8 cellular contexts compared by ENCODE assay signal in genomic region chr20:2742934-2743559, GRCh38. TPM values are rescaled to one million over a fixed set of nuclear protein-coding genes. Genes with fewer than 3 reads are reported as not detected.
A peak's percentile ranks its signal among the peaks of the same experiment; 100 is the strongest.
DNase-seq lines count a peak whose midpoint lies in the region; ATAC-seq and TF ChIP-seq lines count a peak whose summit lies in the region.

No MANE protein-coding gene starts in this region.

- H3F3A ChIP-seq in GM23338 (replicated peaks; ENCODE audit: low read depth): no peaks in the 10 kb centered on the region

- H3K27ac ChIP-seq in GM23338 (ENCODE audit: low read depth): no peak overlapping the region

- no peak overlapping the region for H2AFZ ChIP-seq in GM23338

- no peaks in the 10 kb centered on the region for H3K79me2 ChIP-seq in GM23338 (replicated peaks; ENCODE audit: insufficient read depth)

- peaks cover 17% of the 10 kb centered on the region for H3K4me1 ChIP-seq in GM23338 (ENCODE audit: insufficient read depth)

- H3K4me1 Mint-ChIP-seq in GM23338: peaks cover 22% of the 10 kb centered on the region

- H3K4me3 Mint-ChIP-seq in GM23338: no peak overlapping the region

- no peaks in the 10 kb centered on the region for H3K9me2 ChIP-seq in GM23338 (ENCODE audit: insufficient read depth)

- no peaks in the 10 kb centered on the region for H3K36me3 ChIP-seq in GM23338 (ENCODE audit: insufficient read depth)

- peak; percentile 42 to 56 for DNase-seq in AML-193 (lab: John Stamatoyannopoulos, UW)
- DNase-seq in GM23338 (ENCODE audit: low spot score): peak; percentile 90
- DNase-seq in NCI-H446 (lab: John Stamatoyannopoulos, UW): peak; percentile 41 to 60
- DNase-seq in activated CD4-positive, alpha-beta T cell treated with anti-CD3 and anti-CD28 coated beads for 4 hours: peak; percentile 77 to 81
- peak; percentile 76 for DNase-seq in dermis blood vessel endothelial cell
- peak; percentile 37 for DNase-seq in midbrain (lab: John Stamatoyannopoulos, UW)
- DNase-seq in stimulated activated CD8-positive, alpha-beta memory T cell treated with anti-CD3 and anti-CD28 coated beads, Interleukin-7, amount 100 ng/mL, for 48 hours (ENCODE audit: extremely low read depth in 1 of 2, low read depth in 1 of 2): peak; percentile 45 to 46

- ATAC-seq in GM23338 (peak; percentile 89), HG02610 (IDR thresholded peaks at IDR 0.05; ENCODE audit: unreplicated experiment) (no peak)

- no peak overlapping the region for H3K27ac Mint-ChIP-seq in GM23338

- H3K9me3 Mint-ChIP-seq in GM23338: no peaks in the 10 kb centered on the region; the same call in 2 of the 3 replicates

- no peaks in the 10 kb centered on the region for H3K36me3 Mint-ChIP-seq in GM23338 (ENCODE audit: low read depth)

- H3K4me3 ChIP-seq in GM23338: no peak overlapping the region

- H3K27me3 Mint-ChIP-seq in GM23338 (ENCODE audit: insufficient read depth, low read depth, poor library complexity): peaks cover 31% of the 10 kb centered on the region

- peak; percentile 93 to 96 for TF ChIP-seq CTCF in GM23338 (conservative IDR thresholded peaks at IDR 0.05; ENCODE audit: low read depth in 2 of 2)

- peaks cover 69% of the 10 kb centered on the region for H3K27me3 ChIP-seq in GM23338 (ENCODE audit: insufficient read depth)

- no peaks in the 10 kb centered on the region; the same call in 1 of the 2 replicates for H4K20me1 ChIP-seq in GM23338 (replicated peaks; ENCODE audit: insufficient read depth)

- H3K4me2 ChIP-seq in GM23338: no peak overlapping the region

TF ChIP-seq in GM23338, 12 proteins besides CTCF, POLR2A, EP300 and RAD21:
- peak; percentile 66 for TF ChIP-seq ZNF462 (CRISPR knock-in tag; IDR thresholded peaks at IDR 0.05)
- TF ChIP-seq ZNF331 (CRISPR knock-in tag; IDR thresholded peaks at IDR 0.05; ENCODE audit: low read depth): no peak

RNA-seq across cellular contexts. Expression of gene EBF4, which starts 50.5 kb away (rescaled TPM):
- total RNA-seq in GM23338 (2014; rRNA removed; shearing (Covaris generic)): 0.50 and 0.66 TPM in 2 replicates
- polyA plus RNA-seq in GM23338 (2016; fragmentation: Nextera tagmentation; extraction: Ambion mirVana): 1.4 and 1.6 TPM in 2 replicates
- total RNA-seq in dermis blood vessel endothelial cell: 1.0 and 2.4 TPM in 2 replicates

RNA-seq across cellular contexts. Expression of gene CPXM1, which starts 57.4 kb away (rescaled TPM):
- 21.5 and 29.3 TPM in 2 replicates for total RNA-seq in GM23338 (2014; rRNA removed; shearing (Covaris generic))
- polyA plus RNA-seq in GM23338 (2016; fragmentation: Nextera tagmentation; extraction: Ambion mirVana): 15.3 and 17.0 TPM in 2 replicates
- 0.34 and 0.37 TPM in 2 replicates for total RNA-seq in dermis blood vessel endothelial cell

Comparison
In these comparisons a context has a peak if more than half of its experiments do, and no peak if none do; other contexts are left out.
1. DNase-seq: peak in every context shown above with its lines; median percentile 90 in GM23338; 79 in activated CD4-positive, alpha-beta T cell treated with anti-CD3 and anti-CD28 coated beads for 4 hours; 76 in dermis blood vessel endothelial cell; 50 in NCI-H446; 49 in AML-193; 46 in stimulated activated CD8-positive, alpha-beta memory T cell treated with anti-CD3 and anti-CD28 coated beads, Interleukin-7, amount 100 ng/mL, for 48 hours; 37 in midbrain.
2. RNA of gene CPXM1, which starts 57.4 kb away (total RNA-seq): 21.5 to 29.3 TPM in GM23338; 0.34 to 0.37 TPM in dermis blood vessel endothelial cell; every median in the first group is over 10 times any median in the second.